8 cellular contexts compared by ENCODE assay signal in genomic region chr12:32399373-32400113, GRCh38. TPM values are rescaled to one million over a fixed set of nuclear protein-coding genes. Genes with fewer than 3 reads are reported as not detected.
DNase-seq lines count a peak whose midpoint lies in the region; ATAC-seq and TF ChIP-seq lines count a peak whose summit lies in the region.

Gene FGD4, plus strand, starts transcription at chr12:32399558.

- H3K36me3 Mint-ChIP-seq in CD14-positive monocyte = peaks cover 2 to 3% of the 10 kb centered on the region in 2 donors

- peak; percentile 90 for TF ChIP-seq POLR2A in right lobe of liver (IDR thresholded peaks at IDR 0.05)

- intact Hi-C loops in CD14-positive monocyte (cut with micrococcal nuclease) = loop anchor here in 1 of 2 donors (5.0 kb wide), 1 partner anchor 138 kb away; no protein-coding TSS in a partner anchor
- intact Hi-C loops in right lobe of liver (cut with DNase I) = no loop called here

- H3K27me3 ChIP-seq in right lobe of liver = no peaks in the 10 kb centered on the region

- H3K27ac ChIP-seq in right lobe of liver = peak within 1 kb of the TSS; percentile 67 to 78 (median 73)

- H3K27me3 Mint-ChIP-seq in CD14-positive monocyte (ENCODE audit: low read depth in 3 of 3) = peaks cover 12 to 32% (median 30%) of the 10 kb centered on the region in 3 donors

- peaks cover 0 to 26% (median 0%) of the 10 kb centered on the region in 4 donors for H3K4me1 ChIP-seq in right lobe of liver

- ATAC-seq in HG03342 (IDR thresholded peaks at IDR 0.05; ENCODE audit: unreplicated experiment) (peak; percentile 85), right lobe of liver (peak; percentile 95 to 98 (median 96))
- peak; percentile 86 to 92 for ATAC-seq in activated CD4-positive, CD25-positive, alpha-beta regulatory T cell treated with anti-CD3 and anti-CD28 coated beads, Interleukin-2, amount 50 U/mL, for 24 hours

- H3K36me3 ChIP-seq in right lobe of liver = no peaks in the 10 kb centered on the region

- H3K4me3 Mint-ChIP-seq in CD14-positive monocyte = peak within 1 kb of the TSS; percentile 97 to 99

- H3K9me3 Mint-ChIP-seq in CD14-positive monocyte = peaks cover 0 to 7% (median 0%) of the 10 kb centered on the region in 7 donors

- H3K4me3 ChIP-seq in right lobe of liver = peak within 1 kb of the TSS; percentile 82 to 91 (median 84)

- TF ChIP-seq CTCF in CD14-positive monocyte (IDR thresholded peaks at IDR 0.05) (peak; percentile 19), right lobe of liver (IDR thresholded peaks at IDR 0.05) (peak; percentile 30 to 43 (median 36))

- DNase-seq in CD14-positive monocyte (ENCODE audit: low spot score) (peak; percentile 73), GM19240 (ENCODE audit: insufficient read length, low spot score) (peak; percentile 53), NCI-H2227 (lab: John Stamatoyannopoulos, UW; ENCODE audit: unreplicated experiment) (peak; percentile 91), right lobe of liver (peak; percentile 93 to 97 (median 96))
- peak; percentile 25 for DNase-seq in effector CD4-positive, alpha-beta T cell
- DNase-seq in stimulated activated CD4-positive, alpha-beta T cell treated with anti-CD3 and anti-CD28 coated beads, Interleukin-2, amount 100 ng/mL, for 48 hours = peak; percentile 38

- WGBS in right lobe of liver (ENCODE audit: insufficient coverage, low coverage, low lambda C conversion rate, missing lambda C conversion rate) = 0% methylated on average over 2 of the region's 82 CpGs

- no peaks in the 10 kb centered on the region for H3K9me3 ChIP-seq in right lobe of liver

- peaks cover 51% of the 10 kb centered on the region for H3K4me1 Mint-ChIP-seq in CD14-positive monocyte

- H3K27ac Mint-ChIP-seq in CD14-positive monocyte = peak within 1 kb of the TSS in 4 of 7 donors; percentile 28 to 79 (median 60)

RNA-seq across cellular contexts. Expression of gene FGD4, which starts in this region (rescaled TPM):
- polyA plus RNA-seq in CD14-positive monocyte = 1 to 10 TPM; 5.3 to 6.0 TPM
- total RNA-seq in right lobe of liver = 10 to 100 TPM; 15.1 to 29.3 (median 20.3) TPM

Comparison
In these comparisons a context has a peak if more than half of its experiments do, and no peak if none do; other contexts are left out.
1. Peak in every context shown above with its lines: DNase-seq, ATAC-seq, H3K4me3 ChIP-seq and H3K27ac ChIP-seq.
2. DNase-seq: peak in every context shown above with its lines; median percentile 96 in right lobe of liver; 91 in NCI-H2227; 73 in CD14-positive monocyte; 53 in GM19240; 38 in stimulated activated CD4-positive, alpha-beta T cell treated with anti-CD3 and anti-CD28 coated beads, Interleukin-2, amount 100 ng/mL, for 48 hours; 25 in effector CD4-positive, alpha-beta T cell.